Comparison of ENCODE assay signal across 1 cellular context in the genomic region with DNA sequence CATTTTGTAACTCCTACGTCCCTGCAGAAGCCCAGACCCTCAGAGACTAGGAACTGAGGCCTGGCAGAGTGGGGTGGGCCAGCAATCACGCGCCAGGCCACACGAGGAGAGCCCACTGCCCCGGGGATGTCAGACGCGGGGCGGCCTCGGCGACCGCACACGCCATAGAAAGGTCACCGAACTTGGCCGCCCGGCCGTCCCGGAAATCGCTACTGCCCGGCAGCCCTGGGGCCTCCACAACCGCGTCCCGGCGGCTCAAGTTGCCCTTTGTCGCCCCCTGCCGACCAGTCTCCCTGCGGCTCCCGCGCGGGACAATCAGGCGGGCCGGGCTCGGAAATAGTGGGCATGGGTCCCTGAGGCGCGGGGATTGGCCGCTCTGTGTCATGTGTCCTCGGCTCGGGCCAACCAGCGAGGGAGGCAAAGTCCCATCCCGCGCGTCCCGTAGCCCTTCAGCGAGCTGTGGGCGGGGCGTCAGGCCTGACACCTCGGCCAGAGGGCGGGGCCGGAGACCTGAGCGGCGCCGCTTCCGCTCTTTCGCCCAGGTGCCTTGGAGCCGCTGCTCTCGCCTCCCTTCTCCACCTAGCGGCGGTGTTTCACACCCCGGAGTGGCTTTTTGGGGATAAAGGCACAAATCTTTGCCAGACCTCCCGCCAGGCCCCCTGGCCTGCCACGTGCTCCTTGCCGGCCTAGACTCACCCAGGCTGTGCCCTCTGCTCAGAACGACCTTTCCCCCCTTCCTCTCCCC.
TF ChIP-seq lines count a peak whose summit lies in the region.

No MANE protein-coding gene starts in this region.

TF ChIP-seq in HepG2, 621 proteins besides CTCF, POLR2A, EP300 and RAD21 (continued from another document and continues in another):
- TF ChIP-seq, protein P1, sequence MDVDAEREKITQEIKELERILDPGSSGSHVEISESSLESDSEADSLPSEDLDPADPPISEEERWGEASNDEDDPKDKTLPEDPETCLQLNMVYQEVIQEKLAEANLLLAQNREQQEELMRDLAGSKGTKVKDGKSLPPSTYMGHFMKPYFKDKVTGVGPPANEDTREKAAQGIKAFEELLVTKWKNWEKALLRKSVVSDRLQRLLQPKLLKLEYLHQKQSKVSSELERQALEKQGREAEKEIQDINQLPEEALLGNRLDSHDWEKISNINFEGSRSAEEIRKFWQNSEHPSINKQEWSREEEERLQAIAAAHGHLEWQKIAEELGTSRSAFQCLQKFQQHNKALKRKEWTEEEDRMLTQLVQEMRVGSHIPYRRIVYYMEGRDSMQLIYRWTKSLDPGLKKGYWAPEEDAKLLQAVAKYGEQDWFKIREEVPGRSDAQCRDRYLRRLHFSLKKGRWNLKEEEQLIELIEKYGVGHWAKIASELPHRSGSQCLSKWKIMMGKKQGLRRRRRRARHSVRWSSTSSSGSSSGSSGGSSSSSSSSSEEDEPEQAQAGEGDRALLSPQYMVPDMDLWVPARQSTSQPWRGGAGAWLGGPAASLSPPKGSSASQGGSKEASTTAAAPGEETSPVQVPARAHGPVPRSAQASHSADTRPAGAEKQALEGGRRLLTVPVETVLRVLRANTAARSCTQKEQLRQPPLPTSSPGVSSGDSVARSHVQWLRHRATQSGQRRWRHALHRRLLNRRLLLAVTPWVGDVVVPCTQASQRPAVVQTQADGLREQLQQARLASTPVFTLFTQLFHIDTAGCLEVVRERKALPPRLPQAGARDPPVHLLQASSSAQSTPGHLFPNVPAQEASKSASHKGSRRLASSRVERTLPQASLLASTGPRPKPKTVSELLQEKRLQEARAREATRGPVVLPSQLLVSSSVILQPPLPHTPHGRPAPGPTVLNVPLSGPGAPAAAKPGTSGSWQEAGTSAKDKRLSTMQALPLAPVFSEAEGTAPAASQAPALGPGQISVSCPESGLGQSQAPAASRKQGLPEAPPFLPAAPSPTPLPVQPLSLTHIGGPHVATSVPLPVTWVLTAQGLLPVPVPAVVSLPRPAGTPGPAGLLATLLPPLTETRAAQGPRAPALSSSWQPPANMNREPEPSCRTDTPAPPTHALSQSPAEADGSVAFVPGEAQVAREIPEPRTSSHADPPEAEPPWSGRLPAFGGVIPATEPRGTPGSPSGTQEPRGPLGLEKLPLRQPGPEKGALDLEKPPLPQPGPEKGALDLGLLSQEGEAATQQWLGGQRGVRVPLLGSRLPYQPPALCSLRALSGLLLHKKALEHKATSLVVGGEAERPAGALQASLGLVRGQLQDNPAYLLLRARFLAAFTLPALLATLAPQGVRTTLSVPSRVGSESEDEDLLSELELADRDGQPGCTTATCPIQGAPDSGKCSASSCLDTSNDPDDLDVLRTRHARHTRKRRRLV (CRISPR knock-in tag; IDR thresholded peaks at IDR 0.05), result peak; percentile 47; the same call in 1 of the 2 replicates
- TF ChIP-seq PPARG (CRISPR knock-in tag; conservative IDR thresholded peaks at IDR 0.05) (peak; percentile 48; the same call in 1 of the 2 replicates), KLF16 (CRISPR knock-in tag; IDR thresholded peaks at IDR 0.05) (peak in 1 of 2 experiments; percentile 94; a peak in 2 of 4 replicates), ZNF274 (CRISPR knock-in tag; IDR thresholded peaks at IDR 0.05) (peak; percentile 51; the same call in 1 of the 2 replicates), ZBTB25 (CRISPR knock-in tag; IDR thresholded peaks at IDR 0.05) (peak; percentile 83; the same call in 1 of the 2 replicates), RBM22 (optimal IDR thresholded peaks at IDR 0.05; ENCODE audit: low read length) (no peak)
- TF ChIP-seq, protein P2, sequence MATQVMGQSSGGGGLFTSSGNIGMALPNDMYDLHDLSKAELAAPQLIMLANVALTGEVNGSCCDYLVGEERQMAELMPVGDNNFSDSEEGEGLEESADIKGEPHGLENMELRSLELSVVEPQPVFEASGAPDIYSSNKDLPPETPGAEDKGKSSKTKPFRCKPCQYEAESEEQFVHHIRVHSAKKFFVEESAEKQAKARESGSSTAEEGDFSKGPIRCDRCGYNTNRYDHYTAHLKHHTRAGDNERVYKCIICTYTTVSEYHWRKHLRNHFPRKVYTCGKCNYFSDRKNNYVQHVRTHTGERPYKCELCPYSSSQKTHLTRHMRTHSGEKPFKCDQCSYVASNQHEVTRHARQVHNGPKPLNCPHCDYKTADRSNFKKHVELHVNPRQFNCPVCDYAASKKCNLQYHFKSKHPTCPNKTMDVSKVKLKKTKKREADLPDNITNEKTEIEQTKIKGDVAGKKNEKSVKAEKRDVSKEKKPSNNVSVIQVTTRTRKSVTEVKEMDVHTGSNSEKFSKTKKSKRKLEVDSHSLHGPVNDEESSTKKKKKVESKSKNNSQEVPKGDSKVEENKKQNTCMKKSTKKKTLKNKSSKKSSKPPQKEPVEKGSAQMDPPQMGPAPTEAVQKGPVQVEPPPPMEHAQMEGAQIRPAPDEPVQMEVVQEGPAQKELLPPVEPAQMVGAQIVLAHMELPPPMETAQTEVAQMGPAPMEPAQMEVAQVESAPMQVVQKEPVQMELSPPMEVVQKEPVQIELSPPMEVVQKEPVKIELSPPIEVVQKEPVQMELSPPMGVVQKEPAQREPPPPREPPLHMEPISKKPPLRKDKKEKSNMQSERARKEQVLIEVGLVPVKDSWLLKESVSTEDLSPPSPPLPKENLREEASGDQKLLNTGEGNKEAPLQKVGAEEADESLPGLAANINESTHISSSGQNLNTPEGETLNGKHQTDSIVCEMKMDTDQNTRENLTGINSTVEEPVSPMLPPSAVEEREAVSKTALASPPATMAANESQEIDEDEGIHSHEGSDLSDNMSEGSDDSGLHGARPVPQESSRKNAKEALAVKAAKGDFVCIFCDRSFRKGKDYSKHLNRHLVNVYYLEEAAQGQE (IDR thresholded peaks at IDR 0.05; ENCODE audit: borderline replicate concordance in 1 of 2, low read depth in 1 of 2, low read length in 2 of 2), result peak in 1 of 2 experiments; percentile 33; a peak in 1 of 4 replicates
- TF ChIP-seq, protein P3, sequence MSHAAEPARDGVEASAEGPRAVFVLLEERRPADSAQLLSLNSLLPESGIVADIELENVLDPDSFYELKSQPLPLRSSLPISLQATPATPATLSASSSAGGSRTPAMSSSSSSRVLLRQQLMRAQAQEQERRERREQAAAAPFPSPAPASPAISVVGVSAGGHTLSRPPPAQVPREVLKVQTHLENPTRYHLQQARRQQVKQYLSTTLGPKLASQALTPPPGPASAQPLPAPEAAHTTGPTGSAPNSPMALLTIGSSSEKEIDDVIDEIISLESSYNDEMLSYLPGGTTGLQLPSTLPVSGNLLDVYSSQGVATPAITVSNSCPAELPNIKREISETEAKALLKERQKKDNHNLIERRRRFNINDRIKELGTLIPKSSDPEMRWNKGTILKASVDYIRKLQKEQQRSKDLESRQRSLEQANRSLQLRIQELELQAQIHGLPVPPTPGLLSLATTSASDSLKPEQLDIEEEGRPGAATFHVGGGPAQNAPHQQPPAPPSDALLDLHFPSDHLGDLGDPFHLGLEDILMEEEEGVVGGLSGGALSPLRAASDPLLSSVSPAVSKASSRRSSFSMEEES (CRISPR knock-in tag; IDR thresholded peaks at IDR 0.05), result peak; percentile 56; the same call in 1 of the 2 replicates
- TF ChIP-seq, protein P4, sequence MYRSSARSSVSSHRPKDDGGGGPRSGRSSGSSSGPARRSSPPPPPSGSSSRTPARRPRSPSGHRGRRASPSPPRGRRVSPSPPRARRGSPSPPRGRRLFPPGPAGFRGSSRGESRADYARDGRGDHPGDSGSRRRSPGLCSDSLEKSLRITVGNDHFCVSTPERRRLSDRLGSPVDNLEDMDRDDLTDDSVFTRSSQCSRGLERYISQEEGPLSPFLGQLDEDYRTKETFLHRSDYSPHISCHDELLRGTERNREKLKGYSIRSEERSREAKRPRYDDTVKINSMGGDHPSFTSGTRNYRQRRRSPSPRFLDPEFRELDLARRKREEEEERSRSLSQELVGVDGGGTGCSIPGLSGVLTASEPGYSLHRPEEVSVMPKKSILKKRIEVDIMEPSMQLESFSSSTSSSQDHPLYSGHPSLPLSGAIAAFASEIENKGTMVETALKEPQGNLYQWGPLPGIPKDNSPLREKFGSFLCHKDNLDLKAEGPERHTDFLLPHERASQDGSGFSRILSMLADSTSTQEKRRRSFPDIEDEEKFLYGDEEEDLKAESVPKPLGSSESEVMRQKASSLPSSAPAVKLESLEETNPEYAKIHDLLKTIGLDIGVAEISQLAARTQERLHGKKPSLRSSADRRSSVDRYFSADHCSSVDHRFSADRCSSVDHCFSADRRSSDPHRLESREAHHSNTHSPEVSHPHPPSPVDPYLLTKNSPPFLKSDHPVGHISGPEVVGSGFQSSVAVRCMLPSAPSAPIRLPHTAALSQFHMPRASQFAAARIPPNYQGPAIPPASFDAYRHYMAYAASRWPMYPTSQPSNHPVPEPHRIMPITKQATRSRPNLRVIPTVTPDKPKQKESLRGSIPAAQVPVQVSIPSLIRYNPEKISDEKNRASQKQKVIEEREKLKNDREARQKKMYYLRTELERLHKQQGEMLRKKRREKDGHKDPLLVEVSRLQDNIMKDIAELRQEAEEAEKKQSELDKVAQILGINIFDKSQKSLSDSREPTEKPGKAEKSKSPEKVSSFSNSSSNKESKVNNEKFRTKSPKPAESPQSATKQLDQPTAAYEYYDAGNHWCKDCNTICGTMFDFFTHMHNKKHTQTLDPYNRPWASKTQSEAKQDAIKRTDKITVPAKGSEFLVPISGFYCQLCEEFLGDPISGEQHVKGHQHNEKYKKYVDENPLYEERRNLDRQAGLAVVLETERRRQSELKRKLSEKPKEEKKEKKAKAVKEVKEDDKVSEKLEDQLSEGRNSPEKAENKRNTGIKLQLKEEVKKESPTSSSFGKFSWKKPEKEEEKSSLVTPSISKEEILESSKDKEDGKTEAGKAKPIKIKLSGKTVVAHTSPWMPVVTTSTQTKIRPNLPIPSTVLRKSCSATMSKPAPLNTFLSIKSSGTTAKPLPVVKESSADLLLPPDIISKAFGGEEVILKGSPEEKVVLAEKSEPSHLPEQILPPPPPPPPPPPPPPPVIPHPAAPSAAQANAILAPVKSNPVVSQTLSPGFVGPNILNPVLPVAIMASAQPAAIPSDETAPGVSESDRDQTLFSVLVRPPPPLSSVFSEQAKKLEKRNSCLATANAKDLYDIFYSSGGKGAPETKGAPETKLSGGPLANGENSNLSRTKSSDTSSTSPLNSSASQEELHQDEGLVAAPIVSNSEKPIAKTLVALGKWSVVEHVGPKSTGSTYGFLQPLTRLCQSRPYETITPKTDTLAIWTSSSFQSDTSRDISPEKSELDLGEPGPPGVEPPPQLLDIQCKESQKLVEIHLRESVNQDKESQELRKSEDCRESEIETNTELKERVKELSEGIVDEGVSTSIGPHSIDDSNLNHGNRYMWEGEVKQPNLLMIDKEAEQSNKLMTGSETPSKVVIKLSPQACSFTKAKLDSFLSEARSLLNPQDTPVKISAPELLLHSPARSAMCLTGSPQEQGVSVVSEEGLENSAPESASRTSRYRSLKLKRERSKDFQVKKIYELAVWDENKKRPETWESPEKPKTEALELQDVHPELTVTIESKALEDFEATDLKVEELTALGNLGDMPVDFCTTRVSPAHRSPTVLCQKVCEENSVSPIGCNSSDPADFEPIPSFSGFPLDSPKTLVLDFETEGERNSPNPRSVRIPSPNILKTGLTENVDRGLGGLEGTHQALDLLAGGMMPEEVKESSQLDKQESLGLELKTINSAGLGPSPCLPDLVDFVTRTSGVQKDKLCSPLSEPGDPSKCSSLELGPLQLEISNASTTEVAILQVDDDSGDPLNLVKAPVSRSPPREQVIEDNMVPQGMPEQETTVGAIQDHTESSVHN (CRISPR knock-in tag; IDR thresholded peaks at IDR 0.05), result no peak
- TF ChIP-seq, protein P5, sequence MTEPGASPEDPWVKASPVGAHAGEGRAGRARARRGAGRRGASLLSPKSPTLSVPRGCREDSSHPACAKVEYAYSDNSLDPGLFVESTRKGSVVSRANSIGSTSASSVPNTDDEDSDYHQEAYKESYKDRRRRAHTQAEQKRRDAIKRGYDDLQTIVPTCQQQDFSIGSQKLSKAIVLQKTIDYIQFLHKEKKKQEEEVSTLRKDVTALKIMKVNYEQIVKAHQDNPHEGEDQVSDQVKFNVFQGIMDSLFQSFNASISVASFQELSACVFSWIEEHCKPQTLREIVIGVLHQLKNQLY (CRISPR knock-in tag; IDR thresholded peaks at IDR 0.05), result peak; percentile 41; the same call in 1 of the 2 replicates
- TF ChIP-seq, protein P6, sequence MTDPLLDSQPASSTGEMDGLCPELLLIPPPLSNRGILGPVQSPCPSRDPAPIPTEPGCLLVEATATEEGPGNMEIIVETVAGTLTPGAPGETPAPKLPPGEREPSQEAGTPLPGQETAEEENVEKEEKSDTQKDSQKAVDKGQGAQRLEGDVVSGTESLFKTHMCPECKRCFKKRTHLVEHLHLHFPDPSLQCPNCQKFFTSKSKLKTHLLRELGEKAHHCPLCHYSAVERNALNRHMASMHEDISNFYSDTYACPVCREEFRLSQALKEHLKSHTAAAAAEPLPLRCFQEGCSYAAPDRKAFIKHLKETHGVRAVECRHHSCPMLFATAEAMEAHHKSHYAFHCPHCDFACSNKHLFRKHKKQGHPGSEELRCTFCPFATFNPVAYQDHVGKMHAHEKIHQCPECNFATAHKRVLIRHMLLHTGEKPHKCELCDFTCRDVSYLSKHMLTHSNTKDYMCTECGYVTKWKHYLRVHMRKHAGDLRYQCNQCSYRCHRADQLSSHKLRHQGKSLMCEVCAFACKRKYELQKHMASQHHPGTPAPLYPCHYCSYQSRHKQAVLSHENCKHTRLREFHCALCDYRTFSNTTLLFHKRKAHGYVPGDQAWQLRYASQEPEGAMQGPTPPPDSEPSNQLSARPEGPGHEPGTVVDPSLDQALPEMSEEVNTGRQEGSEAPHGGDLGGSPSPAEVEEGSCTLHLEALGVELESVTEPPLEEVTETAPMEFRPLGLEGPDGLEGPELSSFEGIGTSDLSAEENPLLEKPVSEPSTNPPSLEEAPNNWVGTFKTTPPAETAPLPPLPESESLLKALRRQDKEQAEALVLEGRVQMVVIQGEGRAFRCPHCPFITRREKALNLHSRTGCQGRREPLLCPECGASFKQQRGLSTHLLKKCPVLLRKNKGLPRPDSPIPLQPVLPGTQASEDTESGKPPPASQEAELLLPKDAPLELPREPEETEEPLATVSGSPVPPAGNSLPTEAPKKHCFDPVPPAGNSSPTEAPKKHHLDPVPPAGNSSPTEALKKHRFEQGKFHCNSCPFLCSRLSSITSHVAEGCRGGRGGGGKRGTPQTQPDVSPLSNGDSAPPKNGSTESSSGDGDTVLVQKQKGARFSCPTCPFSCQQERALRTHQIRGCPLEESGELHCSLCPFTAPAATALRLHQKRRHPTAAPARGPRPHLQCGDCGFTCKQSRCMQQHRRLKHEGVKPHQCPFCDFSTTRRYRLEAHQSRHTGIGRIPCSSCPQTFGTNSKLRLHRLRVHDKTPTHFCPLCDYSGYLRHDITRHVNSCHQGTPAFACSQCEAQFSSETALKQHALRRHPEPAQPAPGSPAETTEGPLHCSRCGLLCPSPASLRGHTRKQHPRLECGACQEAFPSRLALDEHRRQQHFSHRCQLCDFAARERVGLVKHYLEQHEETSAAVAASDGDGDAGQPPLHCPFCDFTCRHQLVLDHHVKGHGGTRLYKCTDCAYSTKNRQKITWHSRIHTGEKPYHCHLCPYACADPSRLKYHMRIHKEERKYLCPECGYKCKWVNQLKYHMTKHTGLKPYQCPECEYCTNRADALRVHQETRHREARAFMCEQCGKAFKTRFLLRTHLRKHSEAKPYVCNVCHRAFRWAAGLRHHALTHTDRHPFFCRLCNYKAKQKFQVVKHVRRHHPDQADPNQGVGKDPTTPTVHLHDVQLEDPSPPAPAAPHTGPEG (CRISPR knock-in tag; IDR thresholded peaks at IDR 0.05), result peak; percentile 94
- TF ChIP-seq, protein P7, sequence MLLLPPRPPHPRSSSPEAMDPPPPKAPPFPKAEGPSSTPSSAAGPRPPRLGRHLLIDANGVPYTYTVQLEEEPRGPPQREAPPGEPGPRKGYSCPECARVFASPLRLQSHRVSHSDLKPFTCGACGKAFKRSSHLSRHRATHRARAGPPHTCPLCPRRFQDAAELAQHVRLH (CRISPR knock-in tag; IDR thresholded peaks at IDR 0.05; ENCODE audit: borderline replicate concordance, low read depth), result peak; percentile 94; the same call in 1 of the 2 replicates
